ENCODE assay signal across 11 cellular contexts in genomic region chr4:165700855-165701254, GRCh38.
A peak's percentile ranks its signal among the peaks of the same experiment; 100 is the strongest.
DNase-seq lines count a peak whose midpoint lies in the region; ATAC-seq and TF ChIP-seq lines count a peak whose summit lies in the region.
"Had no signal": no experiment of that assay in that cellular context is flagged by ENCODE, and none has a peak within 500 bp of the region (broad histone marks: within the 10 kb centered on the region; RNA-seq: fewer than 3 reads in every experiment).

No MANE protein-coding gene starts in this region.

- DNase-seq in LoVo (ENCODE audit: low spot score) (peak; percentile 11), fibroblast of mammary gland (ENCODE audit: low read depth) (no peak), GOT3 (lab: John Stamatoyannopoulos, UW) (no peak), SIG-M5 (lab: John Stamatoyannopoulos, UW) (no peak), cardiac septum (ENCODE audit: low spot score) (no peak)
- DNase-seq in activated CD4-positive, alpha-beta T cell treated with anti-CD3 and anti-CD28 coated beads, Interleukin-2, amount 50 U/mL, for 4 hours: no peak
- DNase-seq: NCI-H2227 treated with DMSO at 0.1 percent for 48 hours, psoas muscle, T-helper 9 cell had no signal

- ATAC-seq in GM18867 (IDR thresholded peaks at IDR 0.05; ENCODE audit: unreplicated experiment): peak; percentile 69
- ATAC-seq: psoas muscle had no signal

- intact Hi-C loops in cardiac septum (cut with DNase I): no loop called here

- TF ChIP-seq CTCF in C4-2B (conservative IDR thresholded peaks at IDR 0.05): peak; percentile 38
- TF ChIP-seq CTCF in fibroblast of mammary gland (conservative IDR thresholded peaks at IDR 0.05; ENCODE audit: control insufficient read depth, insufficient read depth, low read depth, low read length): peak; percentile 29

- H3K4me3 ChIP-seq in fibroblast of mammary gland (ENCODE audit: control insufficient read depth, low read depth, low read length): no peak overlapping the region
- H3K4me3 ChIP-seq: psoas muscle had no signal

- H3K27ac ChIP-seq in C4-2B: no peak overlapping the region
- H3K27ac ChIP-seq: psoas muscle had no signal
